ENCODE assay signal across 1 cellular context in genomic region chr4:17576932-17577659, GRCh38.
TF ChIP-seq lines count a peak whose summit lies in the region.

Gene LAP3, plus strand, starts transcription at chr4:17577198. Its CDS starts 268 bp downstream, at chr4:17577466.

TF ChIP-seq in K562, 482 proteins besides CTCF, POLR2A, EP300 and RAD21 (continued from another document and continues in another):
- TF ChIP-seq MLX (CRISPR knock-in tag; conservative IDR thresholded peaks at IDR 0.05) (0 out of 4 replicates have a peak, but pooled peaks of 1 of the 2 experiments have one; percentile 18), TSC22D4 (tag; IDR thresholded peaks at IDR 0.05) (no peak), ZNF764 (CRISPR knock-in tag; IDR thresholded peaks at IDR 0.05; ENCODE audit: low read depth) (no peak), SRSF9 (IDR thresholded peaks at IDR 0.05; ENCODE audit: borderline replicate concordance, low read depth, low read length) (no peak), GABPB2 (CRISPR knock-in tag; conservative IDR thresholded peaks at IDR 0.05) (no peak), TAF1 (IDR thresholded peaks at IDR 0.05; ENCODE audit: control insufficient read depth, extremely low read depth, insufficient read depth, low read length, severe bottlenecking) (peak; percentile 82), IRF1 (CRISPR knock-in tag; IDR thresholded peaks at IDR 0.05; ENCODE audit: borderline replicate concordance) (no peak), XRCC3 (IDR thresholded peaks at IDR 0.05) (no peak), THRAP3 (IDR thresholded peaks at IDR 0.05; ENCODE audit: borderline replicate concordance) (no peak), ZNF124 (CRISPR knock-in tag; IDR thresholded peaks at IDR 0.05) (no peak), ZNF699 (CRISPR knock-in tag; IDR thresholded peaks at IDR 0.05; ENCODE audit: insufficient replicate concordance) (no peak), SRSF3 (IDR thresholded peaks at IDR 0.05; ENCODE audit: insufficient read depth, low read length) (no peak), SFPQ (IDR thresholded peaks at IDR 0.05; ENCODE audit: low read depth, low read length) (no peak), DMBX1 (CRISPR knock-in tag; IDR thresholded peaks at IDR 0.05; ENCODE audit: borderline replicate concordance) (no peak), SIX5 (IDR thresholded peaks at IDR 0.05; ENCODE audit: borderline replicate concordance in 1 of 2, insufficient read depth in 1 of 2, low read depth in 1 of 2, low read length in 2 of 2) (no peak), SRSF7 (optimal IDR thresholded peaks at IDR 0.05; ENCODE audit: low read depth, low read length) (no peak), ZNF354B (CRISPR knock-in tag; IDR thresholded peaks at IDR 0.05) (no peak), RBM14 (IDR thresholded peaks at IDR 0.05; ENCODE audit: borderline replicate concordance, insufficient read depth, low read depth, low read length) (no peak), CBX2 (IDR thresholded peaks at IDR 0.05; ENCODE audit: insufficient read depth, low read length, poor library complexity, severe bottlenecking) (no peak), WHSC1 (IDR thresholded peaks at IDR 0.05; ENCODE audit: low read length) (no peak), ARHGAP35 (IDR thresholded peaks at IDR 0.05; ENCODE audit: partially characterized antibody) (no peak), BACH1 (tag; IDR thresholded peaks at IDR 0.05) (no peak), ZNF316 (IDR thresholded peaks at IDR 0.05) (no peak), HOMEZ (CRISPR knock-in tag; IDR thresholded peaks at IDR 0.05) (no peak), PML (IDR thresholded peaks at IDR 0.05; ENCODE audit: low read length) (no peak), RBFOX2 (IDR thresholded peaks at IDR 0.05; ENCODE audit: low read depth, low read length) (peak; percentile 97), KDM2B (CRISPR knock-in tag; IDR thresholded peaks at IDR 0.05) (no peak), SLC30A9 (CRISPR knock-in tag; IDR thresholded peaks at IDR 0.05) (no peak), MEIS2 (IDR thresholded peaks at IDR 0.05; ENCODE audit: partially characterized antibody) (no peak), ELK1 (CRISPR knock-in tag; IDR thresholded peaks at IDR 0.05) (no peak), RCOR1 (IDR thresholded peaks at IDR 0.05; ENCODE audit: borderline replicate concordance in 1 of 2, low read depth in 2 of 2, low read length in 2 of 2) (no peak), ZNF583 (CRISPR knock-in tag; IDR thresholded peaks at IDR 0.05) (no peak), ZNF239 (CRISPR knock-in tag; IDR thresholded peaks at IDR 0.05) (no peak), ZNF696 (CRISPR knock-in tag; conservative IDR thresholded peaks at IDR 0.05) (no peak), ETS2 (tag; IDR thresholded peaks at IDR 0.05; ENCODE audit: borderline replicate concordance, poor library complexity, severe bottlenecking) (no peak), ZNF449 (CRISPR knock-in tag; IDR thresholded peaks at IDR 0.05) (no peak), GATAD2A (IDR thresholded peaks at IDR 0.05) (no peak), ZBTB5 (IDR thresholded peaks at IDR 0.05) (no peak), ESRRB (CRISPR knock-in tag; IDR thresholded peaks at IDR 0.05; ENCODE audit: borderline replicate concordance) (no peak), CHD4 (IDR thresholded peaks at IDR 0.05; ENCODE audit: insufficient read depth, insufficient replicate concordance, low read depth, low read length, poor library complexity, severe bottlenecking) (no peak), CHD1 (IDR thresholded peaks at IDR 0.05; ENCODE audit: low read length) (no peak), ZNF431 (CRISPR knock-in tag; IDR thresholded peaks at IDR 0.05) (peak; percentile 28; the same call in 1 of the 2 replicates), COPS2 (conservative IDR thresholded peaks at IDR 0.05) (no peak), SRSF1 (IDR thresholded peaks at IDR 0.05; ENCODE audit: low read depth, low read length) (no peak), ZBTB7A (IDR thresholded peaks at IDR 0.05; ENCODE audit: borderline replicate concordance, control insufficient read depth, low read depth, low read length) (peak; percentile 27; the same call in 1 of the 2 replicates), ZBTB40 (IDR thresholded peaks at IDR 0.05) (peak; percentile 27; the same call in 1 of the 2 replicates), ZBTB40 (CRISPR knock-in tag; IDR thresholded peaks at IDR 0.05) (no peak)
